In the genomic region with DNA sequence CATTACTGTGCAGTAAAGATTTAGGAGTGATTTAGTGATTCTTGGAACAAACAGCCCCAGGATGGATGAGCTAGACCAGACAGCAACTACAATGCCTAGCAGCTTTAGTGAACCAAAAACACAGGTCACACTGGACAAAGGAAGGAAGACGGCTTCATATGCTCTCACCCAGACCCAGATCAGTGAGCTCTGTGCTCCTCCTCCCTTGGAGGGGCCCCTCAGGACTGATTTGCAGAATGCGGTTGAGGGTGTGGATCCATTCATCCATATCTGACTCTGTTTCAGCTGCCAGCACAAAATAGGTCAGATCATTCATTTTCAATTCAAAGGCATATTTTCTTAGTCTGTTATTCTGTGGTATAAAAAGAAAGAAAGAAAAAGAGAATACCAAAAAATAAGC, we compare ENCODE assay signal across 13 cellular contexts.
DNase-seq lines count a peak whose midpoint lies in the region; ATAC-seq, FAIRE-seq and TF ChIP-seq lines count a peak whose summit lies in the region.
"Had no signal": no experiment of that assay in that cellular context is flagged by ENCODE, and none has a peak within 500 bp of the region (broad histone marks: within the 10 kb centered on the region; RNA-seq: fewer than 3 reads in every experiment).

No MANE protein-coding gene starts in this region.

- ATAC-seq in GM21367 (IDR thresholded peaks at IDR 0.05; ENCODE audit: unreplicated experiment) (peak; percentile 87), HG03103 (IDR thresholded peaks at IDR 0.05; ENCODE audit: low read depth, unreplicated experiment) (peak; percentile 56)
- ATAC-seq in effector memory CD8-positive, alpha-beta T cell (replicated peaks): no peak
- ATAC-seq: Panc1; stimulated activated naive CD8-positive, alpha-beta T cell treated with anti-CD3 and anti-CD28 coated beads, Interleukin-15, amount 100 ng/mL, for 72 hours had no signal

- no peaks in the 10 kb centered on the region for H3K27me3 Mint-ChIP-seq in effector memory CD8-positive, alpha-beta T cell
- H3K27me3 Mint-ChIP-seq: stimulated activated naive CD8-positive, alpha-beta T cell treated with anti-CD3 and anti-CD28 coated beads, Interleukin-15, amount 100 ng/mL, for 72 hours had no signal

- peak overlapping the region; percentile 3 to 59 for H3K27ac Mint-ChIP-seq in effector memory CD8-positive, alpha-beta T cell

- no peak for TF ChIP-seq POLR2A in GM12892 (IDR thresholded peaks at IDR 0.05; ENCODE audit: low read depth, low read length)

- H3K4me3 Mint-ChIP-seq in effector memory CD8-positive, alpha-beta T cell: no peak overlapping the region
- H3K4me3 Mint-ChIP-seq: stimulated activated naive CD8-positive, alpha-beta T cell treated with anti-CD3 and anti-CD28 coated beads, Interleukin-15, amount 100 ng/mL, for 72 hours had no signal

- DNase-seq in GM12892 (ENCODE audit: insufficient read length) (no peak), NCI-H1930 (lab: John Stamatoyannopoulos, UW) (no peak), NOMO-1 treated with dmso at 0.1 percent for 144 hours (lab: John Stamatoyannopoulos, UW; ENCODE audit: unreplicated experiment) (no peak), NCI-H345 (lab: John Stamatoyannopoulos, UW) (no peak)
- no peak for DNase-seq in effector memory CD8-positive, alpha-beta T cell
- no peak for DNase-seq in central memory CD4-positive, alpha-beta T cell
- DNase-seq: C1 segment of cervical spinal cord; NCI-H2029; stimulated activated naive CD8-positive, alpha-beta T cell treated with anti-CD3 and anti-CD28 coated beads, Interleukin-15, amount 100 ng/mL, for 72 hours had no signal

- H3K4me1 Mint-ChIP-seq in effector memory CD8-positive, alpha-beta T cell (ENCODE audit: low read depth in 2 of 2): peaks cover 2 to 4% of the 10 kb centered on the region in 2 donors

- H3K9me3 Mint-ChIP-seq in effector memory CD8-positive, alpha-beta T cell: no peaks in the 10 kb centered on the region

- H3K36me3 Mint-ChIP-seq in effector memory CD8-positive, alpha-beta T cell (ENCODE audit: insufficient read depth): peaks cover 78% of the 10 kb centered on the region

- peak; percentile 74 for FAIRE-seq in GM12892 (lab: Jason Lieb, UNC)
- FAIRE-seq: keratinocyte had no signal
